ENCODE assay signal across 9 cellular contexts in the genomic region with DNA sequence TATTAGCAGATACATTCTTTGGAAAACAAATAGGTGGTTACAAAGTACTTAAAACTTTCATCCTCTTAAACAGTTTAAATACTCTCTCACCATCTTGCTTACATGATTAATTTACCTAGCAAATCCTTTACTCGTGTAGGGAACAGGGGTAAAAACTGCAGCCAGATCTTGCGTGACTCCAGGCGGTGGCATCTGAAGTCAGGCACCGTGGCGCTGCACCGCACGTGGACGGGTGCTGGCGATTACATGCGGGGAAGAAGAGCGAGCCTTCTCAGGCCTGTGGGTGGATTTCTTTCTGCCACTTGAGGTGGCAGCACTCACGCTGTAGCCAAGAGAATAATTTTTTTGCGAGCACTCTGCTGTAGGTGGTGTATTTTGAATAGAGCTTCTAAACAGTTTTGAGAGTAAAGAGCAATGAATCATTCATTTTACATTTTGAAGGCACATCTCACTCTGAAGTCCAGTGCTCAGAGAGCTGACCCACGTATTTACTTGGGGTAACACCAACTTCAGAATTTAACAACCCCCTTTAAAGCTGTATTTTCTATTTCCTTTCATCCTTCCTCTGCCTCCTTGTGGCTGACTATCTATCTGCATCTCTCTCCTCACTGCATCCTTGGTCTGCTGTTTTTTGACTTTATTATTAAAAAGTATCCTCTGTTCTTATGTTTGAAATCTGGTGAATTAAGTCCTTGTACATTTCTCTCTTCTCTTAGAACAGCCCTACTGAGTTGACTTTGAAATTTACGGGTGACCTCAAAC.
DNase-seq lines count a peak whose midpoint lies in the region; ATAC-seq and TF ChIP-seq lines count a peak whose summit lies in the region.
"Had no signal": no experiment of that assay in that cellular context is flagged by ENCODE, and none has a peak within 500 bp of the region (broad histone marks: within the 10 kb centered on the region; RNA-seq: fewer than 3 reads in every experiment).

No MANE protein-coding gene starts in this region.

- H3K4me3 ChIP-seq in GM23248 (no peak overlapping the region), Panc1 (ENCODE audit: low read depth in 2 of 2, low read length in 2 of 2) (no peak overlapping the region), fibroblast of villous mesenchyme (ENCODE audit: low read depth, low read length) (no peak overlapping the region), stomach (no peak overlapping the region)

- 0 out of 2 replicates have a peak, but pooled peaks cover 6% of the 10 kb centered on the region for H3K36me3 ChIP-seq in GM23248 (ENCODE audit: low read depth)
- no peaks in the 10 kb centered on the region; the same call in none of the 2 replicates for H3K36me3 ChIP-seq in Panc1 (ENCODE audit: control insufficient read depth, insufficient read depth, low read length)
- H3K36me3 ChIP-seq in stomach, result peaks cover 25 to 69% (median 51%) of the 10 kb centered on the region in 4 donors

- H3K27me3 ChIP-seq in GM23248 (replicated peaks; ENCODE audit: insufficient read depth) (no peaks in the 10 kb centered on the region), Panc1 (ENCODE audit: control insufficient read depth, insufficient read depth, low read length) (no peaks in the 10 kb centered on the region), stomach (no peaks in the 10 kb centered on the region)

- DNase-seq in GM23248 (peak; percentile 57), Panc1 (ENCODE audit: low read depth, low spot score) (no peak), fibroblast of villous mesenchyme (ENCODE audit: low read depth) (no peak), stomach (no peak), NCI-H2227 (lab: John Stamatoyannopoulos, UW; ENCODE audit: unreplicated experiment) (no peak), GOT3 (lab: John Stamatoyannopoulos, UW) (no peak)
- DNase-seq: Right ventricle myocardium superior; stimulated activated naive CD8-positive, alpha-beta T cell treated with anti-CD3 and anti-CD28 coated beads, Interleukin-15, amount 100 ng/mL, for 72 hours had no signal

- BruUV-seq in Panc1 (replicated peaks; lab: Mats Ljungman, UMichigan), result no TSS peak

- H3K4me1 ChIP-seq in GM23248 (ENCODE audit: insufficient read depth) (peaks cover 7% of the 10 kb centered on the region; the same call in 1 of the 2 replicates), Panc1 (ENCODE audit: control insufficient read depth, insufficient read depth, low read length) (0 out of 2 replicates have a peak, but pooled peaks cover 3% of the 10 kb centered on the region), stomach (peaks cover 0 to 13% (median 3%) of the 10 kb centered on the region in 4 donors)

- H3F3A ChIP-seq in GM23248 (ENCODE audit: insufficient read depth), result peaks cover 10% of the 10 kb centered on the region

- TF ChIP-seq EP300 in stomach (IDR thresholded peaks at IDR 0.05), result no peak

- H3K9me3 ChIP-seq in GM23248 (ENCODE audit: low read depth) (no peaks in the 10 kb centered on the region), Panc1 (ENCODE audit: control insufficient read depth, insufficient read depth, low read depth, low read length) (no peaks in the 10 kb centered on the region), stomach (no peaks in the 10 kb centered on the region)

- H3K4me2 ChIP-seq in GM23248 (ENCODE audit: unreplicated experiment), result no peak overlapping the region

- CTCF ChIA-PET in Panc1 (lab: Charles Lee), result interaction anchor here (1.0 kb wide), 1 partner anchor 33 kb away, joined by 3 read pairs; no protein-coding TSS in a partner anchor

- intact Hi-C loops in Panc1 (cut with micrococcal nuclease; ENCODE audit: unreplicated experiment), result loop anchor here (2.0 to 5.0 kb wide), 3 partner anchors 59 to 374 kb away; no protein-coding TSS in a partner anchor
- intact Hi-C loops in stomach (cut with DNase I; ENCODE audit: low total_unique reads), result loop anchor here (10.0 kb wide), 2 partner anchors 301 to 361 kb away; no protein-coding TSS in a partner anchor

- H3K27ac ChIP-seq in GM23248 (no peak overlapping the region), Panc1 (ENCODE audit: low read length) (no peak overlapping the region), stomach (peak overlapping the region in 4 of 5 donors; percentile 20 to 67 (median 34))

- H2AFZ ChIP-seq in GM23248, result no peak overlapping the region

- H3K9ac ChIP-seq in GM23248, result no peak overlapping the region

- no peaks in the 10 kb centered on the region for H4K20me1 ChIP-seq in GM23248 (ENCODE audit: insufficient read depth)

- ATAC-seq in Panc1, result no peak
- no peak for ATAC-seq in GM21447 (IDR thresholded peaks at IDR 0.05; ENCODE audit: unreplicated experiment)
- ATAC-seq: stimulated activated naive CD8-positive, alpha-beta T cell treated with anti-CD3 and anti-CD28 coated beads, Interleukin-15, amount 100 ng/mL, for 72 hours had no signal

- TF ChIP-seq POLR2A in stomach (IDR thresholded peaks at IDR 0.05), result no peak

- no peaks in the 10 kb centered on the region for H3K9me2 ChIP-seq in GM23248 (ENCODE audit: insufficient read depth)

- peak; percentile 47; the same call in 1 of the 2 replicates for TF ChIP-seq CTCF in Panc1 (IDR thresholded peaks at IDR 0.05)
- peak; percentile 53 for TF ChIP-seq CTCF in fibroblast of villous mesenchyme (IDR thresholded peaks at IDR 0.05; ENCODE audit: insufficient read depth, low read depth, low read length)
- TF ChIP-seq CTCF in stomach (IDR thresholded peaks at IDR 0.05), result peak in 1 of 7 experiments; percentile 30

- POLR2A ChIA-PET in Panc1 (lab: Charles Lee), result no interaction called here

- in situ Hi-C loops in GM23248 (cut with MboI) (no loop called here), Panc1 (cut with HindIII; ENCODE audit: low pct_unique_long_range_greater_than_20kb, low sequenced_read_pairs) (no loop called here)

- H3K79me2 ChIP-seq in GM23248 (ENCODE audit: insufficient read depth), result 0 out of 2 replicates have a peak, but pooled peaks cover 8% of the 10 kb centered on the region

- 88 to 90% methylated on average over 15 of the region's 15 CpGs for WGBS in GM23248 (ENCODE audit: low coverage in 1 of 2, low lambda C conversion rate in 2 of 2, missing lambda C conversion rate in 2 of 2), 2 experiments
- 73 to 88% (median 85%) methylated on average over 15 of the region's 15 CpGs for WGBS in stomach, 5 donors

Comparison
In these comparisons a context has a peak if more than half of its experiments do, and no peak if none do; other contexts are left out.
1. H3K27ac ChIP-seq: peak in stomach (4 of 5); none in GM23248 (single experiment) and Panc1 (single experiment).